ENCODE assay signal across 8 cellular contexts in the genomic region with DNA sequence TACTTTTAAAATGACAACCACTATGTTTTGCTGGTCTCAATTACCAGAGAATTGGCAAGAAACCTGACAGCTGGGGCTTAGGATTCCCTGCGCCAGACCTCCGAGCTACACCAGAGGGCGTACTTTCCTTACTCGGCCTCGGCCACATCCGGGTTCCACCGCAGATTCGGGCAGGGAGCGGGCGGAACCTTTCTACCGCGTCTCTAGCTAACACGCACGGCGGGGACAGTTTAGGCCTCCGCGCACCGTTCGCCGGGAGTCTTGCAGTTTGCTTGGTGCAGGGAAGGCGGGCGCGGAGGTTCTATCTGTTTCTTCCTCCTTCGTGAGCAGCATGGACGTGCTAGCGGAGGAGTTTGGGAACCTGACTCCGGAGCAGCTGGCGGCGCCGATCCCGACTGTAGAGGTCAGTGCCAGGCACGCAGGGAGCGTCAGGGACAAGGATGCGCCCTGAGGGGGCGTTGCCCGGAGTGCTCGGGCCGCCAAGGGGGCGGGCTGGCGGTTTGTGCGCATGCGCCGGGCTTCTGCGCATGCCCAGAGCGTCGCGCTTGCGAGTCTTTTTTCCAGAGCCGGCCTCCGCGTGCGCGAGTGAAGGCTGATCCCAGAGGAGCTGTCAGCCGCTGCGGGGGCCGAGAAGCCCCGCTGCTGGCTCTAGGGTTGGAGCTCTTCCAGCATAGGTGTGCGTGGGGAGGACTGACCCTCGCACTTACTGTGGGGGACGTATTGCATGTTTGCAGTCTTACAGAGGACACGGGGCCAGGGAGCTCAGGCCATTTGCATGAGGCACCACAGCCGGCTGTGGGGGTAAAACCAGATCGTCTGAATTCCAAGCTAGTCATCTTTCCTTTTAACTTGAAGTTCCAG. TPM values are rescaled to one million over a fixed set of nuclear protein-coding genes. Genes with fewer than 3 reads are reported as not detected.
DNase-seq lines count a peak whose midpoint lies in the region; ATAC-seq, FAIRE-seq and TF ChIP-seq lines count a peak whose summit lies in the region.

A gene (plus strand): TSS at position 200 of the 861 bp plus-strand sequence. CDS start 132 bp downstream, at position 332.

- H4K20me1 ChIP-seq in keratinocyte (ENCODE audit: control insufficient read depth, extremely low read depth, insufficient read depth, low read length) = no peaks in the 10 kb centered on the region

- ATAC-seq in GM19025 (IDR thresholded peaks at IDR 0.05; ENCODE audit: low read depth, unreplicated experiment) (peak; percentile 87), HG03342 (IDR thresholded peaks at IDR 0.05; ENCODE audit: unreplicated experiment) (peak; percentile 92)

- no peaks in the 10 kb centered on the region for H3K9me3 ChIP-seq in keratinocyte (ENCODE audit: control insufficient read depth, low read depth, low read length)

- peaks cover 40% of the 10 kb centered on the region for H3K79me2 ChIP-seq in keratinocyte (ENCODE audit: control insufficient read depth, insufficient read depth, low read length)

- H3K27ac ChIP-seq in keratinocyte (ENCODE audit: control insufficient read depth, insufficient read depth, low read length) = peak within 1 kb of the TSS; percentile 80

- dilution Hi-C loops in keratinocyte (cut with MboI; ENCODE audit: extremely low pct_ligation_motif_present, low sequenced_read_pairs) = no loop called here

- no peaks in the 10 kb centered on the region for H3K36me3 ChIP-seq in keratinocyte (ENCODE audit: control insufficient read depth in 2 of 2, extremely low read depth in 1 of 2, insufficient read depth in 2 of 2, low read length in 2 of 2)

- peaks cover 9% of the 10 kb centered on the region for H3K4me1 ChIP-seq in keratinocyte (ENCODE audit: control insufficient read depth, extremely low read depth, insufficient read depth, low read length)

- no peaks in the 10 kb centered on the region for H3K9me1 ChIP-seq in keratinocyte (ENCODE audit: control insufficient read depth, extremely low read depth, insufficient read depth, low read length)

- TF ChIP-seq CTCF in keratinocyte (optimal IDR thresholded peaks at IDR 0.05 in 1 of 3, IDR thresholded peaks at IDR 0.05 in 1 of 3, conservative IDR thresholded peaks at IDR 0.05 in 1 of 3; ENCODE audit: extremely low read depth in 1 of 3, insufficient read depth in 2 of 3, low read length in 3 of 3) = peak; percentile 90 to 96 (median 94)

- H3K9ac ChIP-seq in keratinocyte (ENCODE audit: control insufficient read depth, extremely low read depth, insufficient read depth, low read length) = peak within 1 kb of the TSS; percentile 82

- peak within 1 kb of the TSS; percentile 99 for H2AFZ ChIP-seq in keratinocyte (ENCODE audit: control insufficient read depth, low read length)

- peak; percentile 98 for DNase-seq in AG20443 (ENCODE audit: low spot score)
- DNase-seq in NCI-H345 treated with DMSO at 0.1 percent for 48 hours (lab: John Stamatoyannopoulos, UW; ENCODE audit: unreplicated experiment) = peak; percentile 90
- DNase-seq in activated CD4-positive, CD25-positive, alpha-beta regulatory T cell treated with anti-CD3 and anti-CD28 coated beads, Interleukin-2, amount 50 U/mL, for 72 hours = peak; percentile 93
- peak; percentile 50 to 85 for DNase-seq in cerebellar nuclear complex (lab: John Stamatoyannopoulos, UW)
- no peak for DNase-seq in keratinocyte (ENCODE audit: low read depth, low spot score)
- DNase-seq in stimulated activated CD4-positive, alpha-beta T cell treated with anti-CD3 and anti-CD28 coated beads, Interleukin-15, amount 100 ng/mL, for 1 hour (ENCODE audit: low read depth in 1 of 2, low spot score in 1 of 2) = peak; percentile 89 to 90

- H3K4me3 ChIP-seq in keratinocyte (ENCODE audit: control insufficient read depth in 2 of 3, extremely low read depth in 1 of 3, insufficient read depth in 2 of 3, low read depth in 1 of 3, low read length in 3 of 3) = peak within 1 kb of the TSS; percentile 72 to 96 (median 77)

- peak within 1 kb of the TSS; percentile 91 for H3K4me2 ChIP-seq in keratinocyte (ENCODE audit: control insufficient read depth, extremely low read depth, insufficient read depth, low read depth, low read length)

- FAIRE-seq in keratinocyte (lab: Jason Lieb, UNC) = peak; percentile 39

- H3K27me3 ChIP-seq in keratinocyte (ENCODE audit: control insufficient read depth, extremely low read depth, insufficient read depth, low read length) = no peaks in the 10 kb centered on the region

RNA-seq across cellular contexts. Expression of the gene that starts here (rescaled TPM):
- 9.1 to 13.9 TPM (median 12.3 TPM) in 3 replicates for polyA plus RNA-seq in keratinocyte
- 5.9 TPM for polyA plus RNA-seq in keratinocyte (2011; ENCODE audit: low read depth)
- 5.6 and 9.7 TPM in 2 replicates for polyA plus RNA-seq in keratinocyte (2011; cell fraction: cytosol; rRNA removed)
- polyA plus RNA-seq in keratinocyte (2011; cell fraction: nucleus; rRNA removed) = 13.4 and 16.8 TPM in 2 replicates
- polyA plus RNA-seq in keratinocyte (2012; ENCODE audit: low replicate concordance) = 4.8 and 11.4 TPM in 2 replicates
- 5.8 to 23.4 TPM (median 15.6 TPM) in 3 replicates for polyA minus RNA-seq in keratinocyte
- polyA minus RNA-seq in keratinocyte (2011; cell fraction: cytosol; rRNA and poly(A)+ RNA removed) = 8.1 TPM
- polyA minus RNA-seq in keratinocyte (2011; cell fraction: nucleus; rRNA and poly(A)+ RNA removed) = 13.5 and 24.7 TPM in 2 replicates
